18 cellular contexts compared by ENCODE assay signal in the genomic region with DNA sequence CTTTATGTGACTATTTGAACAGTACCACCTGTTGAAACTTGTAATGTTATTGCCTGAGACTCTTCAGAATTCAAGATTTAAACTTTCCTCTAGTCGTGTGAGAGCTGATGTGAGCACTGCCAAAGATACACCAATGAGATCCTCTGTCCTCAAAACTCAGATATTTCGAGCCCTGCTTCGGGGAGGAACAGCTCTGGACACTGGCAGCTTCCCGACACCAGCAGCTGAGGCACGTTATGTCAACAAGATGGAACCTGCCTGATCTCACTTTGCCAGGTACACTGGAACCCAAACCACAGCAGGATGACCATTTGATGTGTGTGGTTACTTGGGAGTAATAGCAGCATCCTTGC.
"Had no signal": no experiment of that assay in that cellular context is flagged by ENCODE, and none has a peak within 500 bp of the region (broad histone marks: within the 10 kb centered on the region; RNA-seq: fewer than 3 reads in every experiment).

No MANE protein-coding gene starts in this region.

- H3K4me3 ChIP-seq: lung, testis had no signal

- H3K27me3 ChIP-seq: brain microvascular endothelial cell, testis had no signal

- H3K27ac ChIP-seq: brain microvascular endothelial cell, testis, VCaP had no signal

- H3K4me1 ChIP-seq: testis had no signal

- H3K36me3 ChIP-seq: brain microvascular endothelial cell had no signal

- FAIRE-seq: endometrium had no signal

- ATAC-seq: activated T-cell treated with anti-CD3 and anti-CD28 coated beads, Interleukin-2, amount 50 U/mL, for 72 hours; stimulated activated effector memory CD8-positive, alpha-beta T cell treated with anti-CD3 and anti-CD28 coated beads, Interleukin-12 subunit alpha, Interleukin-12 subunit beta, amount 100 ng/mL, for 72 hours had no signal

- H3K9me3 ChIP-seq: testis had no signal

- DNase-seq: activated CD4-positive, alpha-beta T cell treated with anti-CD3 and anti-CD28 coated beads for 1 hour; activated CD8-positive, alpha-beta memory T cell treated with anti-CD3 and anti-CD28 coated beads for 24 hours; activated CD8-positive, alpha-beta memory T cell treated with anti-CD3 and anti-CD28 coated beads, Interleukin-2, amount 50 U/mL, for 48 hours; activated effector memory CD4-positive, alpha-beta T cell treated with anti-CD3 and anti-CD28 coated beads, Interleukin-2, amount 50 U/mL, for 16 hours; activated naive CD4-positive, alpha-beta T cell treated with anti-CD3 and anti-CD28 coated beads, Interleukin-2, amount 50 U/mL, for 16 hours; activated T-cell treated with anti-CD3 and anti-CD28 coated beads, Interleukin-2, amount 50 U/mL, for 72 hours; aorta; brain microvascular endothelial cell; cerebellar nuclear complex; cortex of kidney; occipital lobe; stimulated activated CD4-positive, alpha-beta T cell treated with anti-CD3 and anti-CD28 coated beads, Interleukin-4, amount 100 ng/mL, for 24 hours; T-helper 2 cell; testis had no signal
